8 cellular contexts compared by ENCODE assay signal in the genomic region with DNA sequence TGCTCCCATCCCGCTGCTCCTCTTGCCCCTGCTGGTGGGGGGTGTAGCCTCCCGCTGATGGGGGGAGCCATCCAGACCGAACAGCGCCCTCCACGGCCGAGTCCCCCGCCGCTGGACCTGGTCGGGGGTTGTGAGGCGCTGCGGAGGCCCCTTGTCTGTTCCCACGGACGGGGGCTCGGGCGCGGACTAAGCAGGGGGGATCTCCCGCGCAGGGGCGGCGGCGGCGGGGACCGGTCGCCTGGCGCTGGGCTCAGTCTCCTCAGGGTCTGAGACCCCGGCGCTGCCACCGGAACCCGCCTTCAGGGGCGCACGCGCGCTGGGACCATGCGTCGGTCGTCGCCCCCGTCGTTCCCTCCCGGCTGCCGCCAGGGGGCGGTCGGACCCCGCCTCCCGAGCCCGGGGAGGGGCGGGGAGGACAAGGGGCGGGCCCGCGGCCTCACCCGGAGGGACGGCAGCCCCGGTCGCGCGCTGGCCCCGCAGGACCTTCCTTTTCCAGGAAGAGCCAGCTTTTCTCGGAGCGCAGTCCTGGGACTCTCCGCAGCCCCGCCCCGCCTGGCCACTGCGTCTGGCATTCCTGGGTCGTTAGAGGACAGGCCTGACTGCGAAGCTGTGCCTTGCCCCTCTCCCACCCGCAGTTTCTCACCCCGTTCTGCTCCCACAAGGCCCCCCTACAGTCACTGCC. TPM values are rescaled to one million over a fixed set of nuclear protein-coding genes. Genes with fewer than 3 reads are reported as not detected.
DNase-seq lines count a peak whose midpoint lies in the region; ATAC-seq and TF ChIP-seq lines count a peak whose summit lies in the region.

No MANE protein-coding gene starts in this region.

- H3K27me3 ChIP-seq in HL-60 (ENCODE audit: insufficient read depth, poor library complexity, severe bottlenecking) (no peaks in the 10 kb centered on the region), PC-9 (ENCODE audit: insufficient read depth, low read depth) (no peaks in the 10 kb centered on the region), fibroblast of lung (ENCODE audit: control insufficient read depth, insufficient read depth, low read length) (no peaks in the 10 kb centered on the region)

- ATAC-seq in GM19351 (IDR thresholded peaks at IDR 0.05; ENCODE audit: unreplicated experiment) (peak; percentile 73), natural killer cell (peak; percentile 92 to 97 (median 94))

- peaks cover 25% of the 10 kb centered on the region for H3K36me3 Mint-ChIP-seq in activated T-helper 1 cell treated with anti-CD3 and anti-CD28 coated beads, Interleukin-12 subunit alpha, Interleukin-12 subunit beta, Interleukin-2, Interleukin-4 antibody, amounts not matched to agents 30 ng/mL and 10 ng/mL and 1 ng/mL, durations not matched to agents 14 hours and 24 hours and 36 hours (ENCODE audit: low read depth)
- no peaks in the 10 kb centered on the region for H3K36me3 Mint-ChIP-seq in natural killer cell

- no TSS peak for BruUV-seq in PC-9 (replicated peaks; lab: Mats Ljungman, UMichigan)

- CTCF ChIA-PET in PC-9 (lab: Charles Lee) = interaction anchor here (0.6 to 2.2 kb wide), 12 partner anchors 8 to 303 kb away, joined by 3 to 13 read pairs (median 3); a partner anchor contains a TSS

- peaks cover 8% of the 10 kb centered on the region; the same call in 1 of the 2 replicates for H3F3A ChIP-seq in PC-9 (ENCODE audit: insufficient read depth, low read depth)

- no peaks in the 10 kb centered on the region for H4K20me1 ChIP-seq in PC-9 (ENCODE audit: insufficient read depth)
- H4K20me1 ChIP-seq in fibroblast of lung (ENCODE audit: control insufficient read depth, extremely low read depth, insufficient read depth, low read length) = no peaks in the 10 kb centered on the region

- no peaks in the 10 kb centered on the region for H3K9me2 ChIP-seq in PC-9 (ENCODE audit: insufficient read depth)

- H3K9me3 ChIP-seq in PC-9 (ENCODE audit: insufficient read depth, low read depth) (no peaks in the 10 kb centered on the region), fibroblast of lung (ENCODE audit: control insufficient read depth, insufficient read depth, low read depth, low read length) (no peaks in the 10 kb centered on the region)

- H3K27ac ChIP-seq in HL-60 (replicated peaks) (peak overlapping the region; percentile 95), PC-9 (no peak overlapping the region), fibroblast of lung (ENCODE audit: insufficient read depth, low read length) (peak overlapping the region; percentile 43)

- intact Hi-C loops in PC-9 (cut with micrococcal nuclease; ENCODE audit: unreplicated experiment) = loop anchor here (1.0 to 5.0 kb wide), 6 partner anchors 28 to 108 kb away; a partner anchor contains a TSS
- intact Hi-C loops in activated T-helper 1 cell treated with anti-CD3 and anti-CD28 coated beads, Interleukin-12 subunit alpha, Interleukin-12 subunit beta, Interleukin-2, Interleukin-4 antibody, amounts not matched to agents 30 ng/mL and 10 ng/mL and 1 ng/mL, durations not matched to agents 14 hours and 24 hours and 36 hours (cut with micrococcal nuclease) = loop anchor here (1.0 to 2.0 kb wide), 7 partner anchors 16 to 107 kb away; no protein-coding TSS in a partner anchor
- intact Hi-C loops in natural killer cell (cut with micrococcal nuclease) = loop anchor here (1.0 to 5.0 kb wide), 3 partner anchors 38 to 107 kb away; a partner anchor contains a TSS

- peak overlapping the region; percentile 90 for H3K4me3 Mint-ChIP-seq in activated T-helper 1 cell treated with anti-CD3 and anti-CD28 coated beads, Interleukin-12 subunit alpha, Interleukin-12 subunit beta, Interleukin-2, Interleukin-4 antibody, amounts not matched to agents 30 ng/mL and 10 ng/mL and 1 ng/mL, durations not matched to agents 14 hours and 24 hours and 36 hours
- peak overlapping the region; percentile 93 for H3K4me3 Mint-ChIP-seq in natural killer cell

- H3K4me1 ChIP-seq in PC-9 (replicated peaks; ENCODE audit: insufficient read depth) = peaks cover 10% of the 10 kb centered on the region; the same call in 1 of the 2 replicates
- H3K4me1 ChIP-seq in fibroblast of lung (ENCODE audit: control insufficient read depth, extremely low read depth, insufficient read depth, low read length) = no peaks in the 10 kb centered on the region

- H3K4me2 ChIP-seq in PC-9 (peak overlapping the region; percentile 82), fibroblast of lung (ENCODE audit: extremely low read depth, insufficient read depth, low read length) (peak overlapping the region; percentile 96)

- H3K4me1 Mint-ChIP-seq in activated T-helper 1 cell treated with anti-CD3 and anti-CD28 coated beads, Interleukin-12 subunit alpha, Interleukin-12 subunit beta, Interleukin-2, Interleukin-4 antibody, amounts not matched to agents 30 ng/mL and 10 ng/mL and 1 ng/mL, durations not matched to agents 14 hours and 24 hours and 36 hours (ENCODE audit: low read depth) = peaks cover 59% of the 10 kb centered on the region
- H3K4me1 Mint-ChIP-seq in natural killer cell = peaks cover 22 to 57% of the 10 kb centered on the region in 2 donors

- H3K36me3 ChIP-seq in PC-9 (ENCODE audit: low read depth) (no peaks in the 10 kb centered on the region), fibroblast of lung (ENCODE audit: control insufficient read depth, insufficient read depth, low read length) (no peaks in the 10 kb centered on the region)

- no peaks in the 10 kb centered on the region for H3K79me2 ChIP-seq in PC-9 (ENCODE audit: low read depth)
- H3K79me2 ChIP-seq in fibroblast of lung (ENCODE audit: control insufficient read depth, insufficient read depth, low read length) = no peaks in the 10 kb centered on the region

- H2AFZ ChIP-seq in PC-9 (peak overlapping the region; percentile 98), fibroblast of lung (ENCODE audit: low read length) (peak overlapping the region; percentile 80)

- peaks cover 2% of the 10 kb centered on the region for H3K27me3 Mint-ChIP-seq in activated T-helper 1 cell treated with anti-CD3 and anti-CD28 coated beads, Interleukin-12 subunit alpha, Interleukin-12 subunit beta, Interleukin-2, Interleukin-4 antibody, amounts not matched to agents 30 ng/mL and 10 ng/mL and 1 ng/mL, durations not matched to agents 14 hours and 24 hours and 36 hours (ENCODE audit: insufficient read depth)
- no peaks in the 10 kb centered on the region for H3K27me3 Mint-ChIP-seq in natural killer cell (ENCODE audit: low read depth in 2 of 2)

- peak overlapping the region; percentile 79 for H3K4me3 ChIP-seq in HL-60 (replicated peaks; ENCODE audit: insufficient read depth, low read length)
- H3K4me3 ChIP-seq in PC-9 = peak overlapping the region; percentile 88
- peak overlapping the region; percentile 54 to 87 (median 79) for H3K4me3 ChIP-seq in fibroblast of lung (replicated peaks in 1 of 4; ENCODE audit: control extremely low read depth in 1 of 4, insufficient read depth in 1 of 4, low read depth in 3 of 4, low read length in 4 of 4)

- peak overlapping the region; percentile 69 for H3K9ac ChIP-seq in fibroblast of lung (ENCODE audit: insufficient read depth, low read length)

- POLR2A ChIA-PET in PC-9 (lab: Charles Lee; ENCODE audit: unreplicated experiment) = interaction anchor here (0.6 kb wide), 2 partner anchors 20 to 91 kb away, joined by 3 to 4 read pairs; no protein-coding TSS in a partner anchor

- TF ChIP-seq CTCF in HL-60 (IDR thresholded peaks at IDR 0.05; ENCODE audit: insufficient read depth, low read length) (peak; percentile 54), PC-9 (conservative IDR thresholded peaks at IDR 0.05) (peak; percentile 85), fibroblast of lung (conservative IDR thresholded peaks at IDR 0.05 in 1 of 2, IDR thresholded peaks at IDR 0.05 in 1 of 2; ENCODE audit: low read depth in 1 of 2, low read length in 2 of 2) (peak; percentile 29 to 69), natural killer cell (IDR thresholded peaks at IDR 0.05) (peak; percentile 92)

- H3K9me3 Mint-ChIP-seq in activated T-helper 1 cell treated with anti-CD3 and anti-CD28 coated beads, Interleukin-12 subunit alpha, Interleukin-12 subunit beta, Interleukin-2, Interleukin-4 antibody, amounts not matched to agents 30 ng/mL and 10 ng/mL and 1 ng/mL, durations not matched to agents 14 hours and 24 hours and 36 hours = peaks cover 7% of the 10 kb centered on the region
- H3K9me3 Mint-ChIP-seq in natural killer cell = no peaks in the 10 kb centered on the region

- H3K27ac Mint-ChIP-seq in activated T-helper 1 cell treated with anti-CD3 and anti-CD28 coated beads, Interleukin-12 subunit alpha, Interleukin-12 subunit beta, Interleukin-2, Interleukin-4 antibody, amounts not matched to agents 30 ng/mL and 10 ng/mL and 1 ng/mL, durations not matched to agents 14 hours and 24 hours and 36 hours = peak overlapping the region; percentile 93
- peak overlapping the region; percentile 84 to 90 for H3K27ac Mint-ChIP-seq in natural killer cell

- DNase-seq in CMK (ENCODE audit: low read depth) (peak; percentile 91), HL-60 (ENCODE audit: low read depth in 1 of 2, low spot score in 1 of 2) (peak; percentile 76 to 85), PC-9 (peak; percentile 71 to 98), fibroblast of lung (ENCODE audit: low read depth in 2 of 2) (peak; percentile 75 to 79), natural killer cell (peak; percentile 90)
- DNase-seq in activated T-helper 1 cell treated with anti-CD3 and anti-CD28 coated beads, Interleukin-12 subunit alpha, Interleukin-12 subunit beta, Interleukin-2, Interleukin-4 antibody, amounts not matched to agents 30 ng/mL and 10 ng/mL and 1 ng/mL, durations not matched to agents 14 hours and 24 hours and 36 hours (ENCODE audit: low spot score) = peak; percentile 88
- DNase-seq in stimulated activated naive CD4-positive, alpha-beta T cell (lab: John Stamatoyannopoulos, UW) = peak; percentile 68 to 89 (median 80)

RNA-seq across cellular contexts. Expression of a gene that starts 6.3 kb away (rescaled TPM):
- total RNA-seq in PC-9 (2021) = 1.5 and 2.2 TPM in 2 replicates
- total RNA-seq in activated T-helper 1 cell treated with anti-CD3 and anti-CD28 coated beads, Interleukin-12 subunit alpha, Interleukin-12 subunit beta, Interleukin-2, Interleukin-4 antibody, amounts not matched to agents 30 ng/mL and 10 ng/mL and 1 ng/mL, durations not matched to agents 14 hours and 24 hours and 36 hours = 993 TPM in 2 replicates
- 4.4 and 5.1 TPM in 2 replicates for total RNA-seq in fibroblast of lung
- 1.4 and 4.1 TPM in 2 replicates for polyA plus RNA-seq in fibroblast of lung
- polyA plus RNA-seq in fibroblast of lung (2012) = 1.9 and 5.0 TPM in 2 replicates
- 8.2 and 10.2 TPM in 2 replicates for polyA minus RNA-seq in fibroblast of lung (ENCODE audit: low replicate concordance)
- total RNA-seq in natural killer cell = 100 to 1,000 TPM; 305 to 562 (median 319) TPM

RNA-seq across cellular contexts. Expression of a gene that starts 12.8 kb away (rescaled TPM):
- total RNA-seq in PC-9 (2021) (0.28 and 0.83 TPM in 2 replicates), fibroblast of lung (not detected in 2 replicates), natural killer cell (10 to 100 TPM in 1 of 3 donors, 1 to 10 TPM in 2; 2.0 to 62.2 (median 5.6) TPM)
- total RNA-seq in activated T-helper 1 cell treated with anti-CD3 and anti-CD28 coated beads, Interleukin-12 subunit alpha, Interleukin-12 subunit beta, Interleukin-2, Interleukin-4 antibody, amounts not matched to agents 30 ng/mL and 10 ng/mL and 1 ng/mL, durations not matched to agents 14 hours and 24 hours and 36 hours = 11.9 and 12.8 TPM in 2 replicates
- polyA plus RNA-seq in fibroblast of lung = 0.02 and 0.03 TPM in 2 replicates
- 0.19 and 0.25 TPM in 2 replicates for polyA plus RNA-seq in fibroblast of lung (2012)
- polyA minus RNA-seq in fibroblast of lung (ENCODE audit: low replicate concordance) = not detected in 2 replicates

RNA-seq across cellular contexts. Expression of a gene that starts 22.4 kb away (rescaled TPM):
- 57.9 and 68.7 TPM in 2 replicates for total RNA-seq in PC-9 (2021)
- 0.20 TPM in 1 of 2 replicates, not detected in the other for total RNA-seq in activated T-helper 1 cell treated with anti-CD3 and anti-CD28 coated beads, Interleukin-12 subunit alpha, Interleukin-12 subunit beta, Interleukin-2, Interleukin-4 antibody, amounts not matched to agents 30 ng/mL and 10 ng/mL and 1 ng/mL, durations not matched to agents 14 hours and 24 hours and 36 hours
- total RNA-seq in fibroblast of lung = not detected in 2 replicates
- polyA plus RNA-seq in fibroblast of lung = 0.05 TPM in 1 of 2 replicates, not detected in the other
- polyA plus RNA-seq in fibroblast of lung (2012) = 0.06 and 0.12 TPM in 2 replicates
- polyA minus RNA-seq in fibroblast of lung (ENCODE audit: low replicate concordance) = not detected in 2 replicates
- total RNA-seq in natural killer cell = not detected

RNA-seq across cellular contexts. Expression of a gene that starts 35.3 kb away (rescaled TPM):
- total RNA-seq in PC-9 (2021) (69.9 and 109 TPM in 2 replicates), fibroblast of lung (25.4 and 26.6 TPM in 2 replicates), natural killer cell (10 to 100 TPM; 17.1 to 21.5 (median 17.2) TPM)
- 48.3 and 49.0 TPM in 2 replicates for total RNA-seq in activated T-helper 1 cell treated with anti-CD3 and anti-CD28 coated beads, Interleukin-12 subunit alpha, Interleukin-12 subunit beta, Interleukin-2, Interleukin-4 antibody, amounts not matched to agents 30 ng/mL and 10 ng/mL and 1 ng/mL, durations not matched to agents 14 hours and 24 hours and 36 hours
- 17.6 and 19.7 TPM in 2 replicates for polyA plus RNA-seq in fibroblast of lung
- polyA plus RNA-seq in fibroblast of lung (2012) = 23.8 and 28.3 TPM in 2 replicates
- 35.4 and 45.0 TPM in 2 replicates for polyA minus RNA-seq in fibroblast of lung (ENCODE audit: low replicate concordance)

RNA-seq across cellular contexts. Expression of a gene that starts 35.4 kb away (rescaled TPM):
- total RNA-seq in PC-9 (2021) = 118 and 186 TPM in 2 replicates
- 30.0 and 30.9 TPM in 2 replicates for total RNA-seq in activated T-helper 1 cell treated with anti-CD3 and anti-CD28 coated beads, Interleukin-12 subunit alpha, Interleukin-12 subunit beta, Interleukin-2, Interleukin-4 antibody, amounts not matched to agents 30 ng/mL and 10 ng/mL and 1 ng/mL, durations not matched to agents 14 hours and 24 hours and 36 hours
- total RNA-seq in fibroblast of lung = 36.0 and 75.5 TPM in 2 replicates
- 44.9 and 58.0 TPM in 2 replicates for polyA plus RNA-seq in fibroblast of lung
- polyA plus RNA-seq in fibroblast of lung (2012) = 219 and 305 TPM in 2 replicates
- polyA minus RNA-seq in fibroblast of lung (ENCODE audit: low replicate concordance) = 66.1 and 106 TPM in 2 replicates
- total RNA-seq in natural killer cell = 10 to 100 TPM; 15.4 to 21.8 (median 16.0) TPM

Comparison
In these comparisons a context has a peak if more than half of its experiments do, and no peak if none do; other contexts are left out.
1. RNA of a gene that starts 6.3 kb away (total RNA-seq): 993 TPM in activated T-helper 1 cell treated with anti-CD3 and anti-CD28 coated beads, Interleukin-12 subunit alpha, Interleukin-12 subunit beta, Interleukin-2, Interleukin-4 antibody, amounts not matched to agents 30 ng/mL and 10 ng/mL and 1 ng/mL, durations not matched to agents 14 hours and 24 hours and 36 hours and 305 to 562 TPM in natural killer cell; 4.4 to 5.1 TPM in fibroblast of lung and 1.5 to 2.2 TPM in PC-9; every median in the first group is over 10 times any median in the second.
2. RNA of a gene that starts 22.4 kb away (total RNA-seq): 57.9 to 68.7 TPM in PC-9; 0.20 TPM in activated T-helper 1 cell treated with anti-CD3 and anti-CD28 coated beads, Interleukin-12 subunit alpha, Interleukin-12 subunit beta, Interleukin-2, Interleukin-4 antibody, amounts not matched to agents 30 ng/mL and 10 ng/mL and 1 ng/mL, durations not matched to agents 14 hours and 24 hours and 36 hours, not detected in natural killer cell and not detected in fibroblast of lung; every median in the first group is over 10 times any median in the second.
3. Peak in every context shown above with its lines, with median percentiles within 50 percentile points of each other: DNase-seq, H3K4me3 ChIP-seq and CTCF ChIP-seq.